Comparison of ENCODE assay signal across 22 cellular contexts in genomic region chr9:71878327-71879274, GRCh38. TPM values are rescaled to one million over a fixed set of nuclear protein-coding genes. Genes with fewer than 3 reads are reported as not detected.
A peak's percentile ranks its signal among the peaks of the same experiment; 100 is the strongest.
DNase-seq lines count a peak whose midpoint lies in the region; ATAC-seq, FAIRE-seq and TF ChIP-seq lines count a peak whose summit lies in the region.
"Had no signal": no experiment of that assay in that cellular context is flagged by ENCODE, and none has a peak within 500 bp of the region (broad histone marks: within the 10 kb centered on the region; RNA-seq: fewer than 3 reads in every experiment).

No MANE protein-coding gene starts in this region.

- H3K4me1 ChIP-seq in GM23248 (ENCODE audit: insufficient read depth), result no peaks in the 10 kb centered on the region
- H3K4me1 ChIP-seq in HEK293 (ENCODE audit: control insufficient read depth, insufficient read depth, low read length), result no peaks in the 10 kb centered on the region
- H3K4me1 ChIP-seq in GM12878 (ENCODE audit: control insufficient read depth, insufficient read depth, low read length), result no peaks in the 10 kb centered on the region
- no peaks in the 10 kb centered on the region for H3K4me1 ChIP-seq in testis
- H3K4me1 ChIP-seq: SJCRH30 had no signal

- intact Hi-C loops in GM12878 (cut with micrococcal nuclease; ENCODE audit: unreplicated experiment), result no loop called here
- intact Hi-C loops in testis (cut with DNase I; ENCODE audit: low total_unique reads), result no loop called here

- H3K79me2 ChIP-seq in GM23248 (ENCODE audit: insufficient read depth) (peaks cover 97% of the 10 kb centered on the region), GM12878 (ENCODE audit: control insufficient read depth, insufficient read depth, low read length) (peaks cover 19% of the 10 kb centered on the region)

- no peak for TF ChIP-seq EP300 in GM12878 (IDR thresholded peaks at IDR 0.05; ENCODE audit: borderline replicate concordance in 1 of 2, control insufficient read depth in 1 of 2, low read depth in 2 of 2, low read length in 2 of 2)

- H3K9me2 ChIP-seq in GM23248 (ENCODE audit: insufficient read depth), result no peaks in the 10 kb centered on the region

- in situ Hi-C loops in GM23248 (cut with MboI), result no loop called here
- in situ Hi-C loops in GM12878 (cut with MboI), result no loop called here
- in situ Hi-C loops in G401 (cut with HindIII; ENCODE audit: low sequenced_read_pairs), result no loop called here

- no peaks in the 10 kb centered on the region for H3K27me3 ChIP-seq in GM23248 (replicated peaks; ENCODE audit: insufficient read depth)
- H3K27me3 ChIP-seq in GM12878 (replicated peaks in 1 of 2; ENCODE audit: control insufficient read depth in 2 of 2, insufficient read depth in 2 of 2, low read length in 1 of 2), result no peaks in the 10 kb centered on the region
- H3K27me3 ChIP-seq in testis, result no peaks in the 10 kb centered on the region
- H3K27me3 ChIP-seq: SJCRH30 had no signal

- H3K4me3 ChIP-seq in GM23248 (no peak overlapping the region), HEK293 (ENCODE audit: low read depth, low read length) (no peak overlapping the region), GM12878 (no peak overlapping the region), testis (no peak overlapping the region)
- H3K4me3 ChIP-seq: SJCRH30 had no signal

- CTCF ChIA-PET in HEK293 (lab: Yijun Ruan, JAX) (interaction anchor here (1.0 kb wide), 1 partner anchor 71 kb away, joined by 3 read pairs; no protein-coding TSS in a partner anchor), GM12878 (lab: Yijun Ruan, JAX) (interaction anchor here (1.0 kb wide), 1 partner anchor 160 kb away, joined by 3 read pairs; no protein-coding TSS in a partner anchor)

- H3K27ac ChIP-seq in GM23248 (no peak overlapping the region), HEK293 (ENCODE audit: extremely low read depth, low read depth, low read length) (no peak overlapping the region), GM12878 (ENCODE audit: control insufficient read depth, insufficient read depth) (no peak overlapping the region), testis (peak overlapping the region in 1 of 2 donors; percentile 2)
- H3K27ac ChIP-seq: SJCRH30 had no signal

- TF ChIP-seq RAD21 in GM12878 (IDR thresholded peaks at IDR 0.05; ENCODE audit: insufficient read depth, low read depth, low read length), result no peak

- no peak overlapping the region for H3K4me2 ChIP-seq in GM23248 (ENCODE audit: unreplicated experiment)
- H3K4me2 ChIP-seq in GM12878 (ENCODE audit: control insufficient read depth, insufficient read depth), result no peak overlapping the region

- H3K9me3 ChIP-seq in GM23248 (ENCODE audit: low read depth) (no peaks in the 10 kb centered on the region), HEK293 (ENCODE audit: control insufficient read depth, insufficient read depth, low read depth, low read length) (no peaks in the 10 kb centered on the region), GM12878 (replicated peaks; ENCODE audit: control insufficient read depth, insufficient read depth, low read length) (peaks cover 18% of the 10 kb centered on the region), testis (no peaks in the 10 kb centered on the region)

- SMC1A ChIA-PET in GM12878 (lab: Charles Lee; ENCODE audit: uncharacterized antibody, unreplicated experiment), result interaction anchor here (0.6 to 1.5 kb wide), 5 partner anchors 7 to 109 kb away, joined by 3 to 6 read pairs (median 3); no protein-coding TSS in a partner anchor

- BruUV-seq in GM12878 (replicated peaks; lab: Mats Ljungman, UMichigan), result no TSS peak

- POLR2A ChIA-PET in HEK293 (lab: Yijun Ruan, JAX) (interaction anchor here (1.0 kb wide), 1 partner anchor 33 kb away, joined by 5 read pairs; the partner anchor contains the start of genes ABHD17B and C9orf85), GM12878 (lab: Charles Lee) (interaction anchor here (0.7 to 0.9 kb wide), 2 partner anchors 10 to 16 kb away, joined by 3 to 4 read pairs; no protein-coding TSS in a partner anchor)

- ATAC-seq in GM12878, result no peak
- no peak for ATAC-seq in HG02610 (IDR thresholded peaks at IDR 0.05; ENCODE audit: unreplicated experiment)
- ATAC-seq: PC-3, SK-N-SH treated with all-trans-retinoic acid at 6 μM for 48 hours had no signal

- WGBS in GM23248 (ENCODE audit: low coverage in 1 of 2, low lambda C conversion rate in 2 of 2, missing lambda C conversion rate in 2 of 2), 2 experiments, result 95 to 98% methylated on average over 4 of the region's 4 CpGs
- WGBS in GM12878 (ENCODE audit: insufficient coverage, insufficient replicate concordance, low lambda C conversion rate, missing lambda C conversion rate), result 91% methylated on average over 4 of the region's 4 CpGs
- 79 to 86% methylated on average over 4 of the region's 4 CpGs for WGBS in testis, 2 donors

- H2AFZ ChIP-seq in GM23248 (no peak overlapping the region), GM12878 (ENCODE audit: control insufficient read depth, low read depth, low read length) (no peak overlapping the region)

- RAD21 ChIA-PET in GM12878 (lab: Charles Lee; ENCODE audit: unreplicated experiment), result no interaction called here

- DNase-seq in GM23248 (peak; percentile 2), GM12878 (ENCODE audit: low read depth, low spot score) (no peak), testis (peak; percentile 37), NCI-H510A treated with DMSO at 0.1 percent for 48 hours (lab: John Stamatoyannopoulos, UW) (no peak), G401 (ENCODE audit: low spot score) (no peak)
- DNase-seq: CD8-positive, alpha-beta memory T cell; DMS 273 treated with DMSO at 0.1 percent for 48 hours; DMS79 treated with DMSO at 0.1 percent for 48 hours; HFFc6; Karpas-422; NCI-H1105 treated with DMSO at 0.1 percent for 48 hours; NCI-H146; NCI-H1930; NCI-H2107; NCI-H524 treated with DMSO at 0.1 percent for 48 hours; NCI-H774; PC-3; SJCRH30 had no signal

- no peak for TF ChIP-seq CTCF in HEK293 (tag by site-specific recombination; IDR thresholded peaks at IDR 0.05)
- TF ChIP-seq CTCF in GM12878 (IDR thresholded peaks at IDR 0.05 in 2 of 3, conservative IDR thresholded peaks at IDR 0.05 in 1 of 3; ENCODE audit: control insufficient read depth in 2 of 3, extremely low read depth in 1 of 3, insufficient read depth in 1 of 3, low read depth in 3 of 3, low read length in 3 of 3), result no peak
- no peak for TF ChIP-seq CTCF in testis (IDR thresholded peaks at IDR 0.05)

- H3K36me3 ChIP-seq in GM23248 (ENCODE audit: low read depth) (0 out of 2 replicates have a peak, but pooled peaks cover 4% of the 10 kb centered on the region), HEK293 (ENCODE audit: control insufficient read depth in 2 of 2, insufficient read depth in 1 of 2, low read length in 2 of 2) (peaks cover 0 to 4% of the 10 kb centered on the region in 2 experiments; a peak in 1 of 3 replicates), GM12878 (ENCODE audit: control insufficient read depth in 2 of 2, insufficient read depth in 2 of 2, low read length in 1 of 2) (peaks cover 0 to 6% of the 10 kb centered on the region in 2 experiments; a peak in 1 of 4 replicates), testis (ENCODE audit: low read depth, missing control alignments) (no peaks in the 10 kb centered on the region)

- H3F3A ChIP-seq in GM23248 (ENCODE audit: insufficient read depth), result no peaks in the 10 kb centered on the region

- H4K20me1 ChIP-seq in GM23248 (ENCODE audit: insufficient read depth), result no peaks in the 10 kb centered on the region
- H4K20me1 ChIP-seq in GM12878 (ENCODE audit: control insufficient read depth, insufficient read depth), result no peaks in the 10 kb centered on the region

- TF ChIP-seq POLR2A in GM12878 (IDR thresholded peaks at IDR 0.05; ENCODE audit: low read depth, low read length), result no peak
- TF ChIP-seq POLR2A in testis (IDR thresholded peaks at IDR 0.05), result no peak

- H3K9ac ChIP-seq in GM23248 (no peak overlapping the region), GM12878 (ENCODE audit: control insufficient read depth, insufficient read depth, low read length) (no peak overlapping the region)

- FAIRE-seq in GM12878 (lab: Jason Lieb, UNC), result no peak
- FAIRE-seq: GM18507 had no signal

RNA-seq across cellular contexts. Expression of gene ABHD17B, which starts 32.4 kb away (rescaled TPM):
- total RNA-seq in GM23248 (2014; rRNA removed; shearing (Covaris generic)), result 10.7 and 14.4 TPM in 2 replicates
- 6.3 and 7.7 TPM in 2 replicates for polyA plus RNA-seq in GM23248 (2016; fragmentation: Nextera tagmentation; extraction: Ambion mirVana)
- total RNA-seq in GM12878 (2013; cell fraction: nucleolus; rRNA removed), result 12.8 and 13.9 TPM in 2 replicates
- 16.6 and 19.1 TPM in 2 replicates for total RNA-seq in GM12878 (2014; rRNA removed)
- 15.7 and 16.0 TPM in 2 replicates for total RNA-seq in GM12878 (2014; rRNA removed; fragmentation: Illumina TruSeq; extraction: Trizol)
- total RNA-seq in GM12878 (2021), result 16.8 and 17.4 TPM in 2 replicates
- 4.4 TPM for polyA plus RNA-seq in GM12878 (2011; ENCODE audit: low read depth)
- polyA plus RNA-seq in GM12878 (2011; rRNA removed), result 16.5 and 18.4 TPM in 2 replicates
- 10.3 and 11.2 TPM in 2 replicates for polyA plus RNA-seq in GM12878 (2011; cell fraction: cytosol; rRNA removed)
- 5.7 and 7.6 TPM in 2 replicates for polyA plus RNA-seq in GM12878 (2011; cell fraction: nucleus; rRNA removed)
- 6.0 and 9.8 TPM in 2 replicates for polyA plus RNA-seq in GM12878 (2012)
- 12.3 and 14.7 TPM in 2 replicates for polyA plus RNA-seq in GM12878 (2014; fragmentation: Illumina TruSeq; extraction: Trizol)
- polyA plus RNA-seq in GM12878 (2014; fragmentation: Nextera tagmentation; extraction: Ambion mirVana), result 1 to 10 TPM; 3.5 to 6.9 TPM
- polyA plus RNA-seq in GM12878 (2014; rRNA removed), result 13.5 and 17.6 TPM in 2 replicates
- polyA plus RNA-seq in GM12878 (2016; fragmentation: Nextera tagmentation; extraction: Ambion mirVana), result 10 to 100 TPM; 20.0 to 21.4 TPM
- polyA minus RNA-seq in GM12878 (2011; rRNA and poly(A)+ RNA removed), result 21.9 and 39.4 TPM in 2 replicates
- 9.6 and 10.4 TPM in 2 replicates for polyA minus RNA-seq in GM12878 (2011; cell fraction: cytosol; rRNA and poly(A)+ RNA removed)
- 6.4 and 8.9 TPM in 2 replicates for polyA minus RNA-seq in GM12878 (2011; cell fraction: nucleus; rRNA and poly(A)+ RNA removed)
- 10 to 100 TPM; 41.3 to 42.2 TPM for total RNA-seq in testis
- polyA plus RNA-seq in testis (ENCODE audit: insufficient read depth, low read depth, low replicate concordance), result 31.3 TPM
- total RNA-seq in G401 (2014; rRNA removed; shearing (Covaris generic)), result 38.2 and 46.1 TPM in 2 replicates

RNA-seq across cellular contexts. Expression of gene C9orf85, which starts 32.8 kb away (rescaled TPM):
- total RNA-seq in GM23248 (2014; rRNA removed; shearing (Covaris generic)), result 12.1 and 16.3 TPM in 2 replicates
- polyA plus RNA-seq in GM23248 (2016; fragmentation: Nextera tagmentation; extraction: Ambion mirVana) (11.8 and 13.2 TPM in 2 replicates), GM12878 (2011; rRNA removed) (15.2 and 19.4 TPM in 2 replicates), GM12878 (2014; fragmentation: Illumina TruSeq; extraction: Trizol) (22.6 and 30.2 TPM in 2 replicates), GM12878 (2014; fragmentation: Nextera tagmentation; extraction: Ambion mirVana) (10 to 100 TPM; 16.6 to 16.7 TPM), GM12878 (2014; rRNA removed) (14.7 and 16.3 TPM in 2 replicates), GM12878 (2016; fragmentation: Nextera tagmentation; extraction: Ambion mirVana) (10 to 100 TPM; 16.2 to 16.6 TPM), testis (ENCODE audit: insufficient read depth, low read depth, low replicate concordance) (8.0 TPM)
- 12.3 and 13.7 TPM in 2 replicates for total RNA-seq in GM12878 (2013; cell fraction: nucleolus; rRNA removed)
- total RNA-seq in GM12878 (2014; rRNA removed) (11.7 and 13.4 TPM in 2 replicates), GM12878 (2014; rRNA removed; fragmentation: Illumina TruSeq; extraction: Trizol) (22.0 and 22.5 TPM in 2 replicates), GM12878 (2021) (9.0 and 9.1 TPM in 2 replicates), testis (10 to 100 TPM; 11.8 to 14.4 TPM)
- 7.8 TPM for polyA plus RNA-seq in GM12878 (2011; ENCODE audit: low read depth)
- 9.1 and 9.5 TPM in 2 replicates for polyA plus RNA-seq in GM12878 (2011; cell fraction: cytosol; rRNA removed)
- polyA plus RNA-seq in GM12878 (2011; cell fraction: nucleus; rRNA removed), result 5.0 and 5.6 TPM in 2 replicates
- polyA plus RNA-seq in GM12878 (2012), result 9.8 and 11.8 TPM in 2 replicates
- polyA minus RNA-seq in GM12878 (2011; rRNA and poly(A)+ RNA removed), result 5.6 and 5.9 TPM in 2 replicates
- 4.4 and 6.0 TPM in 2 replicates for polyA minus RNA-seq in GM12878 (2011; cell fraction: cytosol; rRNA and poly(A)+ RNA removed)
- polyA minus RNA-seq in GM12878 (2011; cell fraction: nucleus; rRNA and poly(A)+ RNA removed), result 6.5 and 12.8 TPM in 2 replicates
- total RNA-seq in G401 (2014; rRNA removed; shearing (Covaris generic)), result 23.7 and 27.5 TPM in 2 replicates

Comparison
In these comparisons a context has a peak if more than half of its experiments do, and no peak if none do; other contexts are left out.
1. DNase-seq: peak in GM23248 (single experiment) and testis (single experiment); none in GM12878 (single experiment), NCI-H510A treated with DMSO at 0.1 percent for 48 hours (single experiment) and G401 (single experiment).